Comparison of ENCODE assay signal across 1 cellular context in genomic region chr7:7477641-7478040, GRCh38. TPM values are rescaled to one million over a fixed set of nuclear protein-coding genes. Genes with fewer than 3 reads are reported as not detected.
"Had no signal": no experiment of that assay in that cellular context is flagged by ENCODE, and none has a peak within 500 bp of the region (broad histone marks: within the 10 kb centered on the region; RNA-seq: fewer than 3 reads in every experiment).

No MANE protein-coding gene starts in this region.

RNA-seq across cellular contexts. Expression of gene COL28A1, which starts 58.0 kb away (rescaled TPM):
- total RNA-seq: M059J had no signal
